ENCODE assay signal across 8 cellular contexts in genomic region chr19:1355974-1356865, GRCh38. TPM values are rescaled to one million over a fixed set of nuclear protein-coding genes. Genes with fewer than 3 reads are reported as not detected.
DNase-seq lines count a peak whose midpoint lies in the region; ATAC-seq and TF ChIP-seq lines count a peak whose summit lies in the region.

No MANE protein-coding gene starts in this region.

- H3K4me1 ChIP-seq in sigmoid colon, result peaks cover 0 to 41% (median 40%) of the 10 kb centered on the region in 4 donors

- H3K27ac ChIP-seq in sigmoid colon, result peak overlapping the region; percentile 91 to 99 (median 96)

- ATAC-seq in SK-N-SH treated with all-trans-retinoic acid at 6 μM for 48 hours (peak; percentile 2; the same call in 1 of the 3 replicates), GM21367 (IDR thresholded peaks at IDR 0.05; ENCODE audit: unreplicated experiment) (no peak), HG03378 (IDR thresholded peaks at IDR 0.05; ENCODE audit: unreplicated experiment) (no peak)

- DNase-seq in GM04504 (ENCODE audit: low read depth) (peak; percentile 62), fibroblast of villous mesenchyme (ENCODE audit: low read depth) (peak; percentile 72), sigmoid colon (no peak), GOT3 (lab: John Stamatoyannopoulos, UW) (no peak), GF-D8 (lab: John Stamatoyannopoulos, UW) (no peak)

- no peak for TF ChIP-seq POLR2A in sigmoid colon (IDR thresholded peaks at IDR 0.05)

- TF ChIP-seq CTCF in fibroblast of villous mesenchyme (IDR thresholded peaks at IDR 0.05; ENCODE audit: insufficient read depth, low read depth, low read length) (no peak), sigmoid colon (IDR thresholded peaks at IDR 0.05) (no peak)

- 10 to 42% methylated on average over 23 of the region's 23 CpGs for whole genome bisulfite sequencing in sigmoid colon, 2 donors

- H3K36me3 ChIP-seq in sigmoid colon, result peaks cover 0 to 27% (median 5%) of the 10 kb centered on the region in 4 donors

- H3K9me3 ChIP-seq in sigmoid colon, result no peaks in the 10 kb centered on the region

- no peak for TF ChIP-seq EP300 in sigmoid colon (IDR thresholded peaks at IDR 0.05)

- intact Hi-C loops in sigmoid colon (cut with DNase I), result loop anchor here (5.0 kb wide), 2 partner anchors 51 to 79 kb away; partner anchors contain the start of genes DAZAP1 and FAM174C

- no peaks in the 10 kb centered on the region for H3K27me3 ChIP-seq in sigmoid colon

- H3K4me3 ChIP-seq in fibroblast of villous mesenchyme (ENCODE audit: low read depth, low read length), result peak overlapping the region; percentile 88
- H3K4me3 ChIP-seq in sigmoid colon, result peak overlapping the region; percentile 67 to 97 (median 89)

TF ChIP-seq in SK-N-SH treated with all-trans-retinoic acid at 6 μM for 48 hours, 23 proteins besides CTCF, POLR2A, EP300 and RAD21:
- TF ChIP-seq ZNF70 (CRISPR knock-in tag; IDR thresholded peaks at IDR 0.05) (no peak), BACH2 (CRISPR knock-in tag; IDR thresholded peaks at IDR 0.05; ENCODE audit: borderline replicate concordance) (no peak), OSR1 (CRISPR knock-in tag; IDR thresholded peaks at IDR 0.05) (no peak), ZFP3 (CRISPR knock-in tag; IDR thresholded peaks at IDR 0.05) (no peak), CSDC2 (CRISPR knock-in tag; IDR thresholded peaks at IDR 0.05) (no peak), ZFP30 (CRISPR knock-in tag; IDR thresholded peaks at IDR 0.05) (no peak), ZNF8 (CRISPR knock-in tag; IDR thresholded peaks at IDR 0.05) (no peak), TOX (CRISPR knock-in tag; IDR thresholded peaks at IDR 0.05; ENCODE audit: borderline replicate concordance) (no peak), ESRRG (CRISPR knock-in tag; IDR thresholded peaks at IDR 0.05) (no peak), ISL1 (CRISPR knock-in tag; IDR thresholded peaks at IDR 0.05) (no peak), TCF4 (CRISPR knock-in tag; IDR thresholded peaks at IDR 0.05; ENCODE audit: borderline replicate concordance) (no peak), RARB (CRISPR knock-in tag; IDR thresholded peaks at IDR 0.05) (no peak)

RNA-seq across cellular contexts. Expression of gene NDUFS7, which starts 27.5 kb away (rescaled TPM):
- total RNA-seq in fibroblast of villous mesenchyme (33.7 and 61.2 TPM in 2 replicates), sigmoid colon (100 to 1,000 TPM in 3 of 4 donors, 10 to 100 TPM in 1; 99.4 to 156 (median 128) TPM)
- polyA plus RNA-seq in sigmoid colon, result 100 to 1,000 TPM; 182 to 262 (median 192) TPM

RNA-seq across cellular contexts. Expression of gene GAMT, which starts 45.1 kb away (rescaled TPM):
- total RNA-seq in fibroblast of villous mesenchyme, result 23.3 and 29.6 TPM in 2 replicates
- 10 to 100 TPM in 3 of 4 donors, 1 to 10 TPM in 1; 7.8 to 16.6 (median 11.5) TPM for total RNA-seq in sigmoid colon
- 1 to 10 TPM; 1.8 to 6.0 (median 5.7) TPM for polyA plus RNA-seq in sigmoid colon

RNA-seq across cellular contexts. Expression of gene DAZAP1, which starts 51.2 kb away (rescaled TPM):
- 54.4 and 61.7 TPM in 2 replicates for total RNA-seq in fibroblast of villous mesenchyme
- 10 to 100 TPM; 28.2 to 54.4 (median 42.2) TPM for total RNA-seq in sigmoid colon
- polyA plus RNA-seq in sigmoid colon, result 100 to 1,000 TPM in 1 of 3 donors, 10 to 100 TPM in 2; 51.1 to 132 (median 51.6) TPM

Comparison
In these comparisons a context has a peak if more than half of its experiments do, and no peak if none do; other contexts are left out.
1. DNase-seq: peak in GM04504 (single experiment) and fibroblast of villous mesenchyme (single experiment); none in sigmoid colon (single experiment), GOT3 (single experiment) and GF-D8 (single experiment).